24 cellular contexts compared by ENCODE assay signal in the genomic region with DNA sequence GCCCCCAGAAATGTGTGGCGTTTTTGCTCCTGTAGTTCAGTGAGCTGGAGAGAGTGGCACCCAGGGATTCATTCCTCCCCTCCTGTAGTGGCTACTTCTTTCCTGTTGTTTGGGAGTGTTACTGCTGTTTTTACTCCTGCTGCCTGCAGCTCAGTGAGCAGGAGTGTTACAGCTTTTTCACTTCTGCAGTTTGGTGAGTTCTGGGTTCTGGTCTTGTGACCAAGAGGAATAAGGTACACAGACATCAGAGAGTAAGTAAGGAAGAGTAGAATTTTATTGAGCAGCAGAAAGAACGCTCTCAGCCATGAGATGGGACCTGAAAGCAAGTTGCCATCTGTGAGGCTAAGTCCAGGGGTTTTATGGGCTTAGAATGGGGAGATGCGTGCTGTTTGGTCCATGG.
"Had no signal": no experiment of that assay in that cellular context is flagged by ENCODE, and none has a peak within 500 bp of the region (broad histone marks: within the 10 kb centered on the region; RNA-seq: fewer than 3 reads in every experiment).

No MANE protein-coding gene starts in this region.

- H2AFZ ChIP-seq: PC-9 had no signal

- ATAC-seq: Right ventricle myocardium inferior, SK-N-SH treated with all-trans-retinoic acid at 6 μM for 48 hours had no signal

- DNase-seq: Karpas-422; KG1; MG63; NCI-H1092; NCI-H1105 treated with DMSO at 0.1 percent for 48 hours; NCI-H1417 treated with DMSO at 0.1 percent for 48 hours; NCI-H146; NCI-H1694 treated with DMSO at 0.1 percent for 48 hours; NCI-H1930; NCI-H2081; NCI-H2107; NCI-H2227 treated with DMSO at 0.1 percent for 48 hours; NCI-H524; NCI-H526 treated with DMSO at 0.1 percent for 48 hours; NCI-H748 treated with DMSO at 0.1 percent for 48 hours; NK-92 treated with Interleukin-12 subunit alpha and Interleukin-12 subunit beta, amount 100 ng/mL, for 24 hours; OCI-M1; PC-9; Peyer's patch; SHP77 treated with DMSO at 0.1 percent for 48 hours; SJCRH30 had no signal

- H3K27me3 ChIP-seq: MG63, Peyer's patch, SJCRH30 had no signal

- H3K36me3 ChIP-seq: MG63, Peyer's patch, SJCRH30 had no signal

- H3K4me3 ChIP-seq: MG63, PC-9, Peyer's patch, SJCRH30 had no signal

- H3K4me1 ChIP-seq: Peyer's patch, SJCRH30 had no signal

- H3K27ac ChIP-seq: HL-60, PC-9, Peyer's patch, SJCRH30 had no signal

- H3K9me3 ChIP-seq: Peyer's patch, SJCRH30 had no signal

- H3K4me2 ChIP-seq: PC-9 had no signal
